7 cellular contexts compared by ENCODE assay signal in genomic region chr10:13642293-13642692, GRCh38.
"Had no signal": no experiment of that assay in that cellular context is flagged by ENCODE, and none has a peak within 500 bp of the region (broad histone marks: within the 10 kb centered on the region; RNA-seq: fewer than 3 reads in every experiment).

No MANE protein-coding gene starts in this region.

- H3K27ac ChIP-seq: GM23248, HL-60 had no signal

- H2AFZ ChIP-seq: GM23248 had no signal

- H3K4me3 Mint-ChIP-seq: H9, IgD-negative memory B cell had no signal

- H3K4me3 ChIP-seq: GM23248 had no signal

- H3K4me1 Mint-ChIP-seq: H9, IgD-negative memory B cell had no signal

- H3K9ac ChIP-seq: GM23248 had no signal

- DNase-seq: GM23248, H9, HCEC 1CT, KG1 had no signal

- H3K27ac Mint-ChIP-seq: H9, IgD-negative memory B cell had no signal

- ATAC-seq: HepG2 had no signal

- H3K27me3 Mint-ChIP-seq: IgD-negative memory B cell had no signal
